ENCODE assay signal across 9 cellular contexts in genomic region chr10:104317195-104318095, GRCh38. TPM values are rescaled to one million over a fixed set of nuclear protein-coding genes. Genes with fewer than 3 reads are reported as not detected.
DNase-seq lines count a peak whose midpoint lies in the region; ATAC-seq lines count a peak whose summit lies in the region.
"Had no signal": no experiment of that assay in that cellular context is flagged by ENCODE, and none has a peak within 500 bp of the region (broad histone marks: within the 10 kb centered on the region; RNA-seq: fewer than 3 reads in every experiment).

No MANE protein-coding gene starts in this region.

- peak; percentile 37 for ATAC-seq in GM21529 (IDR thresholded peaks at IDR 0.05; ENCODE audit: unreplicated experiment)
- no peak for ATAC-seq in T-helper 17 cell
- peak; percentile 3 for ATAC-seq in left ventricle myocardium superior
- no peak for ATAC-seq in HG02973 (IDR thresholded peaks at IDR 0.05; ENCODE audit: unreplicated experiment)

- H3K4me3 Mint-ChIP-seq in T-helper 17 cell, result no peak overlapping the region

- DNase-seq in T-helper 17 cell (no peak), left ventricle myocardium superior (no peak), stromal cell of bone marrow (ENCODE audit: low read depth) (peak; percentile 83), NCI-H1694 (lab: John Stamatoyannopoulos, UW) (no peak)
- DNase-seq in activated naive CD4-positive, alpha-beta T cell (lab: John Stamatoyannopoulos, UW), result no peak
- DNase-seq in activated CD4-positive, alpha-beta T cell treated with anti-CD3 and anti-CD28 coated beads, Interleukin-2, amount 50 U/mL, for 48 hours, result no peak
- DNase-seq: midbrain had no signal

- peaks cover 2% of the 10 kb centered on the region for H3K36me3 Mint-ChIP-seq in T-helper 17 cell (ENCODE audit: low read depth)

- intact Hi-C loops in left ventricle myocardium superior (cut with micrococcal nuclease), result no loop called here

- H3K4me1 Mint-ChIP-seq in T-helper 17 cell, result peaks cover 42% of the 10 kb centered on the region

- no peaks in the 10 kb centered on the region for H3K27me3 Mint-ChIP-seq in T-helper 17 cell

- H3K9me3 ChIP-seq in T-helper 17 cell (ENCODE audit: control insufficient read depth, low read length, poor library complexity, severe bottlenecking), result no peaks in the 10 kb centered on the region

- H3K27ac Mint-ChIP-seq in T-helper 17 cell, result peak overlapping the region; percentile 8

RNA-seq across cellular contexts. Expression of gene ITPRIP, which starts 20.8 kb away (rescaled TPM):
- total RNA-seq in T-helper 17 cell, result 10 to 100 TPM; 30.6 to 47.1 TPM
- 27.6 TPM for total RNA-seq in left ventricle myocardium superior

RNA-seq across cellular contexts. Expression of gene CFAP58, which starts 36.2 kb away (rescaled TPM):
- total RNA-seq in T-helper 17 cell, result not detected
- total RNA-seq in left ventricle myocardium superior, result 1.2 TPM

RNA-seq across cellular contexts. Expression of gene GSTO2, which starts 48.5 kb away (rescaled TPM):
- total RNA-seq in T-helper 17 cell, result 1 to 10 TPM in 1 of 2 donors, under 1 TPM in 1; 0.70 to 1.1 TPM
- 1.1 TPM for total RNA-seq in left ventricle myocardium superior

Comparison
In these comparisons a context has a peak if more than half of its experiments do, and no peak if none do; other contexts are left out.
1. ATAC-seq: peak in GM21529 (single experiment) and left ventricle myocardium superior (single experiment); none in T-helper 17 cell (single experiment) and HG02973 (single experiment).